In the genomic region with DNA sequence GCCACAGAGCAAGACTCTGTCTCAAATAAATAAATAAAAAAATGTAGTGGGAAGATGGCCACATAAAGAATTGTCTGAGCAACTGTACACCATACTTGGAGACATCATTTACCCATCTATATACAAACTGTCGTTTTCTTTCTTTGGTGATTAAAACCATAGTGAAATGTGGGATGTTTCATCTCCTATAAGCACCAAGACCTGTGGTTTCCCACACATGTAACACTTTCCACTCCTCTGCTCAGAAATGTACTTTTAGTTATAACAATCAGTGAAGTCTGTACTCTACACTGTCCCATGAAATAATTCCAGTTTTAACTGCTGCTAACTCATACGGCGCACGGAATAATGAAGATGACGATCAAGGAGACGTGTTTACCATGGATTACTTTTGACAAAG, we compare ENCODE assay signal across 14 cellular contexts.
"Had no signal": no experiment of that assay in that cellular context is flagged by ENCODE, and none has a peak within 500 bp of the region (broad histone marks: within the 10 kb centered on the region; RNA-seq: fewer than 3 reads in every experiment).

No MANE protein-coding gene starts in this region.

- H3K27me3 Mint-ChIP-seq: stimulated activated naive B cell treated with anti-CD40 and anti-IgM and Interleukin-4, amounts not matched to agents 10 μg/mL and 1 μg/mL and 100 μg/mL, for 72 hours; type B pancreatic cell had no signal

- H3K9me3 ChIP-seq: heart left ventricle, mucosa of descending colon, sigmoid colon, thoracic aorta, vagina had no signal

- H3K4me1 Mint-ChIP-seq: neural crest cell; stimulated activated naive B cell treated with anti-CD40 and anti-IgM and Interleukin-4, amounts not matched to agents 10 μg/mL and 1 μg/mL and 100 μg/mL, for 72 hours had no signal

- H3K27ac Mint-ChIP-seq: endodermal cell; stimulated activated naive B cell treated with anti-CD40 and anti-IgM and Interleukin-4, amounts not matched to agents 10 μg/mL and 1 μg/mL and 100 μg/mL, for 72 hours; type B pancreatic cell had no signal

- DNase-seq: activated gamma-delta T cell; heart left ventricle; sigmoid colon; stimulated activated naive B cell treated with anti-CD40 and anti-IgM and Interleukin-4, amounts not matched to agents 10 μg/mL and 1 μg/mL and 100 μg/mL, for 72 hours had no signal

- H3K9me3 Mint-ChIP-seq: neural crest cell; stimulated activated naive B cell treated with anti-CD40 and anti-IgM and Interleukin-4, amounts not matched to agents 10 μg/mL and 1 μg/mL and 100 μg/mL, for 72 hours; T-helper 2 cell treated with Interferon-gamma antibody and Interleukin-4, amounts not matched to agents 5 μg/mL and 100 μg/mL, for 36 hours; type B pancreatic cell had no signal

- H3K4me3 ChIP-seq: coronary artery, heart left ventricle, mucosa of descending colon, sigmoid colon, SK-N-MC, smooth muscle cell, thoracic aorta, vagina had no signal

- H3K4me2 ChIP-seq: smooth muscle cell had no signal

- H3K27ac ChIP-seq: coronary artery, heart left ventricle, sigmoid colon, SK-N-MC, thoracic aorta, vagina had no signal

- H3K4me3 Mint-ChIP-seq: endodermal cell; neural crest cell; stimulated activated naive B cell treated with anti-CD40 and anti-IgM and Interleukin-4, amounts not matched to agents 10 μg/mL and 1 μg/mL and 100 μg/mL, for 72 hours; T-helper 2 cell treated with Interferon-gamma antibody and Interleukin-4, amounts not matched to agents 5 μg/mL and 100 μg/mL, for 36 hours; type B pancreatic cell had no signal

- H3K4me1 ChIP-seq: heart left ventricle, sigmoid colon, vagina had no signal
